In the genomic region with DNA sequence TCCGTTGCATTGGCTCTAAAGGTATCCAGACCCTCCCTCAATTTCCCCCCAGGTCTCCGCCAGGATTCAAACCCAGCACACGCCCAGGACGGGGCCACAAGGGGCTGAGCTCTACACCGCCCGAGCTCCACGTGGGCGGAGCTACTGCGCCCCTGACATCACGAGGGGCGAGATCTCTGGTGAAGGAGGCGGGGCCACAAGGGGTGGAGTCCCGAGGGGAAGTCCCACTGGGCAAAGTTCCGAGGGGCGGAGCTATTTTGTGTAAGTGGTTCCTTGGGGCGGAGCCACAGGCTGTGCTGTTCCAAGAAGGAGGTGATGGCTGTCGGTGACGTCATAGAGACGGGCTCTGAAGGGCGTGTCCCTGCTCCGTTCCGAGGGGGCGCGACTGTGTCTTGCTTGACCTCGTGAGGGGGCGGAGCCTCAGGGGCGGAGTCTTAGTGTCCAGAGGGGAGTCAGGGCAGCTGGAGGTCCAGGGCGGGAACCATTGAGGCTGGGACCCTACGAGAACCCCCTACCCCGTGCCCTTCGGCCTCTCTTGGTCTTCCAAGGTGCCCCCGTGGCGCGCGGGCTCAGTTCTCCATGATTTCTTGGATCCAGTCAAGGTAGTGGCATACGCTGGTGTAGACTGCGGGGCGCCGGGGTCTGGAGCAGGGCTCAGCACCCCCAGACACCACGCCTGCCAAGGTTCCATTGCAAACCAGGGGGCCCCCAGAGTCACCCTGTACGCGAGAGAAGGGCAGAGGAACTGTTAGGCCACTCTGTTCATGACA, we compare ENCODE assay signal across 10 cellular contexts. TPM values are rescaled to one million over a fixed set of nuclear protein-coding genes. Genes with fewer than 3 reads are reported as not detected.
DNase-seq lines count a peak whose midpoint lies in the region; ATAC-seq and TF ChIP-seq lines count a peak whose summit lies in the region.
"Had no signal": no experiment of that assay in that cellular context is flagged by ENCODE, and none has a peak within 500 bp of the region (broad histone marks: within the 10 kb centered on the region; RNA-seq: fewer than 3 reads in every experiment).

No MANE protein-coding gene starts in this region.

- CTCF ChIA-PET in Calu3 (lab: Charles Lee) (interaction anchor here (0.6 to 2.5 kb wide), 9 partner anchors 11 to 278 kb away, joined by 3 to 24 read pairs (median 4); no protein-coding TSS in a partner anchor), HEK293T (lab: Yijun Ruan, JAX) (interaction anchor here (0.7 kb wide), 1 partner anchor 94 kb away, joined by 4 read pairs; no protein-coding TSS in a partner anchor)
- CTCF ChIA-PET in activated CD4-positive, alpha-beta memory T cell treated with anti-CD3 and anti-CD28 coated beads, Interleukin-2, amount 10 ng/mL, durations not matched to agents 7 days and 5 days (lab: Charles Lee) = interaction anchor here (0.6 to 0.9 kb wide), 2 partner anchors 81 to 166 kb away, joined by 3 read pairs; no protein-coding TSS in a partner anchor

- POLR2A ChIA-PET in HEK293T (lab: Yijun Ruan, JAX) = interaction anchor here (0.9 to 1.2 kb wide), 2 partner anchors 14 to 197 kb away, joined by 3 read pairs; no protein-coding TSS in a partner anchor
- POLR2A ChIA-PET in activated CD4-positive, alpha-beta memory T cell treated with anti-CD3 and anti-CD28 coated beads, Interleukin-2, amount 10 ng/mL, durations not matched to agents 7 days and 5 days (lab: Charles Lee) = no interaction called here

- intact Hi-C loops in Calu3 (cut with micrococcal nuclease; ENCODE audit: unreplicated experiment) = no loop called here

- H3K4ac ChIP-seq in mesenchymal stem cell (ENCODE audit: low read depth in 1 of 2, low read length in 2 of 2) = no peak overlapping the region

- no peak overlapping the region for H2BK12ac ChIP-seq in mesenchymal stem cell (ENCODE audit: low read length in 2 of 2)

- no peak overlapping the region for H2BK120ac ChIP-seq in mesenchymal stem cell (ENCODE audit: low read depth, low read length)

- WGBS in mesenchymal stem cell = 52% methylated on average over 41 of the region's 42 CpGs

- H3K27ac ChIP-seq in mesenchymal stem cell (ENCODE audit: low read length, poor library complexity, severe bottlenecking) = no peak overlapping the region
- H3K27ac ChIP-seq: SK-N-MC had no signal

- no peak overlapping the region for H3K18ac ChIP-seq in mesenchymal stem cell (ENCODE audit: low read depth in 1 of 2, low read length in 2 of 2)

- no peak overlapping the region for H4K8ac ChIP-seq in mesenchymal stem cell (ENCODE audit: low read length)

- H3K23ac ChIP-seq in mesenchymal stem cell (ENCODE audit: low read length in 2 of 2) = no peak overlapping the region

- BruUV-seq in Calu3 (replicated peaks; lab: Mats Ljungman, UMichigan) = no TSS peak

- TF ChIP-seq CTCF in Calu3 (IDR thresholded peaks at IDR 0.05; ENCODE audit: unreplicated experiment) = no peak

- no peak overlapping the region for H2AFZ ChIP-seq in mesenchymal stem cell (ENCODE audit: low read depth, low read length)

- ATAC-seq in GM21786 (IDR thresholded peaks at IDR 0.05; ENCODE audit: unreplicated experiment) = no peak
- ATAC-seq: left colon had no signal

- H2BK15ac ChIP-seq in mesenchymal stem cell (ENCODE audit: low read depth, poor library complexity, severe bottlenecking) = no peak overlapping the region

- no peak overlapping the region for H2BK5ac ChIP-seq in mesenchymal stem cell (ENCODE audit: low read depth, low read length, poor library complexity, severe bottlenecking)

- no peak overlapping the region for H4K91ac ChIP-seq in mesenchymal stem cell (ENCODE audit: low read length)

- no peaks in the 10 kb centered on the region for H3K79me1 ChIP-seq in mesenchymal stem cell (replicated peaks; ENCODE audit: low read length, poor library complexity, severe bottlenecking)

- H3K4me3 ChIP-seq in mesenchymal stem cell (ENCODE audit: insufficient read depth in 1 of 2, low read depth in 1 of 2, low read length in 2 of 2) = no peak overlapping the region
- H3K4me3 ChIP-seq: SK-N-MC had no signal

- H3K36me3 Mint-ChIP-seq in Calu3 (ENCODE audit: insufficient read depth, unreplicated experiment) = peaks cover 22% of the 10 kb centered on the region
- no peaks in the 10 kb centered on the region for H3K36me3 Mint-ChIP-seq in activated CD4-positive, alpha-beta memory T cell treated with anti-CD3 and anti-CD28 coated beads, Interleukin-2, amount 10 ng/mL, durations not matched to agents 7 days and 5 days (ENCODE audit: low read depth)
- H3K36me3 Mint-ChIP-seq in T-helper 2 cell treated with Interferon-gamma antibody and Interleukin-4, amounts not matched to agents 5 μg/mL and 100 μg/mL, for 36 hours (ENCODE audit: low read depth) = no peaks in the 10 kb centered on the region

- H3K4me1 Mint-ChIP-seq in Calu3 (ENCODE audit: low read depth, unreplicated experiment) = peaks cover 42% of the 10 kb centered on the region
- no peaks in the 10 kb centered on the region for H3K4me1 Mint-ChIP-seq in activated CD4-positive, alpha-beta memory T cell treated with anti-CD3 and anti-CD28 coated beads, Interleukin-2, amount 10 ng/mL, durations not matched to agents 7 days and 5 days
- no peaks in the 10 kb centered on the region for H3K4me1 Mint-ChIP-seq in T-helper 2 cell treated with Interferon-gamma antibody and Interleukin-4, amounts not matched to agents 5 μg/mL and 100 μg/mL, for 36 hours (ENCODE audit: low read depth)

- peak overlapping the region; percentile 74 for H3K4me3 Mint-ChIP-seq in Calu3 (ENCODE audit: low read depth, unreplicated experiment)
- H3K4me3 Mint-ChIP-seq in activated CD4-positive, alpha-beta memory T cell treated with anti-CD3 and anti-CD28 coated beads, Interleukin-2, amount 10 ng/mL, durations not matched to agents 7 days and 5 days = no peak overlapping the region
- H3K4me3 Mint-ChIP-seq in T-helper 2 cell treated with Interferon-gamma antibody and Interleukin-4, amounts not matched to agents 5 μg/mL and 100 μg/mL, for 36 hours = no peak overlapping the region

- no peak overlapping the region for H3K9ac ChIP-seq in mesenchymal stem cell (ENCODE audit: low read length)

- no peak overlapping the region for H3K4me2 ChIP-seq in mesenchymal stem cell (ENCODE audit: low read length, poor library complexity, severe bottlenecking)

- H3K27ac Mint-ChIP-seq in Calu3 (ENCODE audit: unreplicated experiment) = peak overlapping the region; percentile 80
- H3K27ac Mint-ChIP-seq in activated CD4-positive, alpha-beta memory T cell treated with anti-CD3 and anti-CD28 coated beads, Interleukin-2, amount 10 ng/mL, durations not matched to agents 7 days and 5 days = no peak overlapping the region
- H3K27ac Mint-ChIP-seq in T-helper 2 cell treated with Interferon-gamma antibody and Interleukin-4, amounts not matched to agents 5 μg/mL and 100 μg/mL, for 36 hours = no peak overlapping the region

- DNase-seq in Calu3 (peak; percentile 96), HEK293T (ENCODE audit: extremely low spot score) (peak; percentile 97), medulla oblongata (ENCODE audit: extremely low spot score) (peak; percentile 13), mesenchymal stem cell (no peak), NCI-H2171 (lab: John Stamatoyannopoulos, UW) (no peak)
- DNase-seq in activated CD4-positive, alpha-beta memory T cell treated with anti-CD3 and anti-CD28 coated beads, Interleukin-2, amount 10 ng/mL, durations not matched to agents 7 days and 5 days = peak; percentile 30
- no peak for DNase-seq in T-helper 2 cell treated with Interferon-gamma antibody and Interleukin-4, amounts not matched to agents 5 μg/mL and 100 μg/mL, for 36 hours (ENCODE audit: low spot score)

- H3K9me3 Mint-ChIP-seq in Calu3 (ENCODE audit: low read depth, unreplicated experiment) = no peaks in the 10 kb centered on the region
- no peaks in the 10 kb centered on the region for H3K9me3 Mint-ChIP-seq in activated CD4-positive, alpha-beta memory T cell treated with anti-CD3 and anti-CD28 coated beads, Interleukin-2, amount 10 ng/mL, durations not matched to agents 7 days and 5 days
- H3K9me3 Mint-ChIP-seq in T-helper 2 cell treated with Interferon-gamma antibody and Interleukin-4, amounts not matched to agents 5 μg/mL and 100 μg/mL, for 36 hours = no peaks in the 10 kb centered on the region

- H3K27me3 Mint-ChIP-seq in Calu3 (ENCODE audit: unreplicated experiment) = peaks cover 55% of the 10 kb centered on the region
- H3K27me3 Mint-ChIP-seq in activated CD4-positive, alpha-beta memory T cell treated with anti-CD3 and anti-CD28 coated beads, Interleukin-2, amount 10 ng/mL, durations not matched to agents 7 days and 5 days = no peaks in the 10 kb centered on the region
- no peaks in the 10 kb centered on the region for H3K27me3 Mint-ChIP-seq in T-helper 2 cell treated with Interferon-gamma antibody and Interleukin-4, amounts not matched to agents 5 μg/mL and 100 μg/mL, for 36 hours (ENCODE audit: low read depth)

- no peaks in the 10 kb centered on the region for H3K4me1 ChIP-seq in mesenchymal stem cell (ENCODE audit: control insufficient read depth, insufficient read depth, low read depth, low read length)

- no peak overlapping the region for H3K14ac ChIP-seq in mesenchymal stem cell (ENCODE audit: low read length in 2 of 2)

- H2AK5ac ChIP-seq in mesenchymal stem cell (ENCODE audit: low read length, severe bottlenecking) = no peak overlapping the region

- H3K36me3 ChIP-seq in mesenchymal stem cell (ENCODE audit: control insufficient read depth in 1 of 2, insufficient read depth in 2 of 2, low read depth in 1 of 2, low read length in 2 of 2) = no peaks in the 10 kb centered on the region

- no peaks in the 10 kb centered on the region for H3K9me3 ChIP-seq in mesenchymal stem cell (ENCODE audit: control insufficient read depth, low read length)

- H3K27me3 ChIP-seq in mesenchymal stem cell (ENCODE audit: control insufficient read depth in 1 of 2, insufficient read depth in 1 of 2, low read length in 2 of 2) = peaks cover 0 to 49% of the 10 kb centered on the region in 2 experiments

RNA-seq across cellular contexts. Expression of gene KLK8, which starts 1.3 kb away (rescaled TPM):
- total RNA-seq in Calu3 (2022) = 0.71 and 0.91 TPM in 2 replicates
- total RNA-seq in activated CD4-positive, alpha-beta memory T cell treated with anti-CD3 and anti-CD28 coated beads, Interleukin-2, amount 10 ng/mL, durations not matched to agents 7 days and 5 days = not detected
- polyA plus RNA-seq in mesenchymal stem cell (2013, experiment 1 of 2) = not detected
- polyA plus RNA-seq in mesenchymal stem cell (2013, experiment 2 of 2) = not detected
- total RNA-seq: left colon had no signal

RNA-seq across cellular contexts. Expression of gene KLK10, which starts 16.8 kb away (rescaled TPM):
- total RNA-seq in Calu3 (2022) = 24.2 and 32.9 TPM in 2 replicates
- total RNA-seq in activated CD4-positive, alpha-beta memory T cell treated with anti-CD3 and anti-CD28 coated beads, Interleukin-2, amount 10 ng/mL, durations not matched to agents 7 days and 5 days = not detected
- not detected for polyA plus RNA-seq in mesenchymal stem cell (2013, experiment 1 of 2)
- polyA plus RNA-seq in mesenchymal stem cell (2013, experiment 2 of 2) = not detected

RNA-seq across cellular contexts. Expression of gene KLK7, which starts 19.0 kb away (rescaled TPM):
- 6.5 and 7.9 TPM in 2 replicates for total RNA-seq in Calu3 (2022)
- total RNA-seq in activated CD4-positive, alpha-beta memory T cell treated with anti-CD3 and anti-CD28 coated beads, Interleukin-2, amount 10 ng/mL, durations not matched to agents 7 days and 5 days = not detected
- polyA plus RNA-seq in mesenchymal stem cell (2013, experiment 1 of 2) = not detected
- not detected for polyA plus RNA-seq in mesenchymal stem cell (2013, experiment 2 of 2)
- total RNA-seq: left colon had no signal

RNA-seq across cellular contexts. Expression of gene KLK11, which starts 23.7 kb away (rescaled TPM):
- 10.8 and 25.1 TPM in 2 replicates for total RNA-seq in Calu3 (2022)
- not detected for total RNA-seq in activated CD4-positive, alpha-beta memory T cell treated with anti-CD3 and anti-CD28 coated beads, Interleukin-2, amount 10 ng/mL, durations not matched to agents 7 days and 5 days
- not detected for polyA plus RNA-seq in mesenchymal stem cell (2013, experiment 1 of 2)
- not detected for polyA plus RNA-seq in mesenchymal stem cell (2013, experiment 2 of 2)

RNA-seq across cellular contexts. Expression of gene KLK12, which starts 32.1 kb away (rescaled TPM):
- total RNA-seq in Calu3 (2022) = not detected in 2 replicates
- total RNA-seq in activated CD4-positive, alpha-beta memory T cell treated with anti-CD3 and anti-CD28 coated beads, Interleukin-2, amount 10 ng/mL, durations not matched to agents 7 days and 5 days = not detected
- polyA plus RNA-seq in mesenchymal stem cell (2013, experiment 1 of 2) = not detected
- not detected for polyA plus RNA-seq in mesenchymal stem cell (2013, experiment 2 of 2)

Comparison
In these comparisons a context has a peak if more than half of its experiments do, and no peak if none do; other contexts are left out.
1. DNase-seq: peak in Calu3 (single experiment), HEK293T (single experiment), activated CD4-positive, alpha-beta memory T cell treated with anti-CD3 and anti-CD28 coated beads, Interleukin-2, amount 10 ng/mL, durations not matched to agents 7 days and 5 days (single experiment) and medulla oblongata (single experiment); none in mesenchymal stem cell (single experiment), NCI-H2171 (single experiment) and T-helper 2 cell treated with Interferon-gamma antibody and Interleukin-4, amounts not matched to agents 5 μg/mL and 100 μg/mL, for 36 hours (single experiment).
2. RNA of gene KLK10, which starts 16.8 kb away (total RNA-seq): 24.2 to 32.9 TPM in Calu3; not detected in activated CD4-positive, alpha-beta memory T cell treated with anti-CD3 and anti-CD28 coated beads, Interleukin-2, amount 10 ng/mL, durations not matched to agents 7 days and 5 days; every median in the first group is over 10 times any median in the second.